ENCODE assay signal across 7 cellular contexts in the genomic region with DNA sequence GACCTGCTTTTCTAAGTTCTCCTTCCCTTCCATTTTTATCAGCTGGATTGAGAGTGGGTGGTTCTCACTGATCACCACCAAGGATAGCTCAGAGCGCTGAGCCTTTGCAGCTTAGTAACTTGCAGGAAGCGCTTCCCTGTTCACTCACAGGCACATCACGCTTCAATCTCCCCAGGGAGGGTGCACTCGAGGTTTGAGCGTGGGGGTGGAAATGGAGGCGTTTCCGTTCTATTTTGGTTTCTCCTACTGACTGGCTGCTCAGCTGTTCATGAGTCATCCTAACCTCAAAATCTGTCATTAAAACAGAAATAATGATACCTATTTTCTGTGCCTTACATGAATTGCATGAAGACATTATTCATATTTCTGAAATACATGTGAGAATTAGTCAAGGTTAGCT.
DNase-seq lines count a peak whose midpoint lies in the region; ATAC-seq, FAIRE-seq and TF ChIP-seq lines count a peak whose summit lies in the region.

No MANE protein-coding gene starts in this region.

- H3K36me3 ChIP-seq in WERI-Rb-1 (no peaks in the 10 kb centered on the region), left lung (no peaks in the 10 kb centered on the region)

- no peaks in the 10 kb centered on the region for H3K27me3 ChIP-seq in WERI-Rb-1 (ENCODE audit: insufficient read depth, low read depth, severe bottlenecking)
- no peaks in the 10 kb centered on the region for H3K27me3 ChIP-seq in left lung

- DNase-seq in GM18507 (ENCODE audit: extremely low spot score, insufficient read length, low read depth) (peak; percentile 53), NCI-H1092 (lab: John Stamatoyannopoulos, UW) (peak; percentile 28), WERI-Rb-1 (peak; percentile 59), chondrocyte (ENCODE audit: low spot score) (no peak), left lung (peak; percentile 52 to 88)
- peak; percentile 7 to 60 (median 40) for DNase-seq in stimulated activated CD4-positive, alpha-beta T cell treated with anti-CD3 and anti-CD28 coated beads, TNF-alpha, amount 100 ng/mL, for 48 hours (ENCODE audit: low read depth in 3 of 3)

- H3K27ac ChIP-seq in WERI-Rb-1 (no peak overlapping the region), left lung (peak overlapping the region in 1 of 2 donors; percentile 49)

- no peak for TF ChIP-seq CTCF in WERI-Rb-1 (IDR thresholded peaks at IDR 0.05; ENCODE audit: low read depth, low read length)
- TF ChIP-seq CTCF in chondrocyte (IDR thresholded peaks at IDR 0.05), result no peak
- TF ChIP-seq CTCF in left lung (IDR thresholded peaks at IDR 0.05), result no peak

- no peak overlapping the region for H3K4me3 ChIP-seq in WERI-Rb-1 (ENCODE audit: low read depth, low read length)
- H3K4me3 ChIP-seq in left lung, result no peak overlapping the region

- peaks cover 5 to 31% of the 10 kb centered on the region in 2 donors for H3K4me1 ChIP-seq in left lung

- peak overlapping the region; percentile 83 for H3K27ac Mint-ChIP-seq in chondrocyte (ENCODE audit: unreplicated experiment)

- peak; percentile 97 for FAIRE-seq in GM18507 (lab: Jason Lieb, UNC)

- ATAC-seq in HG02588 (IDR thresholded peaks at IDR 0.05; ENCODE audit: unreplicated experiment) (peak; percentile 99), left lung (peak; percentile 93)

- H3K9me3 Mint-ChIP-seq in chondrocyte (ENCODE audit: low read depth), result no peaks in the 10 kb centered on the region

- intact Hi-C loops in left lung (cut with DNase I), result no loop called here

- H3K4me3 Mint-ChIP-seq in chondrocyte (ENCODE audit: unreplicated experiment), result peak overlapping the region; percentile 22

- no peaks in the 10 kb centered on the region for H3K36me3 Mint-ChIP-seq in chondrocyte (ENCODE audit: low read depth)

- H3K4me1 Mint-ChIP-seq in chondrocyte (ENCODE audit: low read depth), result peaks cover 33% of the 10 kb centered on the region

- H3K9me3 ChIP-seq in WERI-Rb-1 (ENCODE audit: severe bottlenecking) (no peaks in the 10 kb centered on the region), left lung (no peaks in the 10 kb centered on the region)

- H3K27me3 Mint-ChIP-seq in chondrocyte (ENCODE audit: low read depth), result no peaks in the 10 kb centered on the region
